Comparison of ENCODE assay signal across 1 cellular context in genomic region chr1:109396971-109397370, GRCh38.
TF ChIP-seq lines count a peak whose summit lies in the region.

No MANE protein-coding gene starts in this region.

TF ChIP-seq in WTC11, 78 proteins besides CTCF, POLR2A, EP300 and RAD21 (continued from another document):
- TF ChIP-seq ARID4B (CRISPR knock-in tag; IDR thresholded peaks at IDR 0.05; ENCODE audit: borderline replicate concordance) = no peak
